In genomic region chr12:41983896-41984295, GRCh38 we compare ENCODE assay signal across 17 cellular contexts.
A peak's percentile ranks its signal among the peaks of the same experiment; 100 is the strongest.
DNase-seq lines count a peak whose midpoint lies in the region; ATAC-seq and TF ChIP-seq lines count a peak whose summit lies in the region.
"Had no signal": no experiment of that assay in that cellular context is flagged by ENCODE, and none has a peak within 500 bp of the region (broad histone marks: within the 10 kb centered on the region; RNA-seq: fewer than 3 reads in every experiment).

No MANE protein-coding gene starts in this region.

- H3K79me1 ChIP-seq in trophoblast cell (ENCODE audit: low read length): no peaks in the 10 kb centered on the region

- H2AFZ ChIP-seq in OCI-LY7 (ENCODE audit: low read length) (peak overlapping the region; percentile 62; the same call in 1 of the 2 replicates), smooth muscle cell (ENCODE audit: low read depth) (peak overlapping the region; percentile 71), trophoblast cell (ENCODE audit: insufficient read depth, low read length, poor library complexity) (no peak overlapping the region)

- no peak overlapping the region for H3K14ac ChIP-seq in trophoblast cell (ENCODE audit: low read length)

- 93% methylated on average over 1 of the region's 1 CpG for WGBS in smooth muscle cell (ENCODE audit: low lambda C conversion rate)
- no CpG with 5 or more reads among the region's 1 CpG for WGBS in trophoblast cell (ENCODE audit: extremely low coverage, insufficient coverage, insufficient read length)

- no peak overlapping the region for H3K23ac ChIP-seq in trophoblast cell (ENCODE audit: low read length)

- H3K9me3 ChIP-seq in OCI-LY7 (ENCODE audit: low read length): no peaks in the 10 kb centered on the region; the same call in 1 of the 2 replicates
- H3K9me3 ChIP-seq in smooth muscle cell (replicated peaks; ENCODE audit: low read depth): no peaks in the 10 kb centered on the region
- H3K9me3 ChIP-seq in trophoblast cell (ENCODE audit: insufficient read depth, low read depth, low read length): no peaks in the 10 kb centered on the region

- H2BK120ac ChIP-seq in trophoblast cell (ENCODE audit: insufficient read depth, low read length, poor library complexity): no peak overlapping the region

- H4K91ac ChIP-seq in trophoblast cell (ENCODE audit: low read depth, low read length): no peak overlapping the region

- TF ChIP-seq CTCF in OCI-LY7 (conservative IDR thresholded peaks at IDR 0.05; ENCODE audit: low read length): no peak
- no peak for TF ChIP-seq CTCF in smooth muscle cell (IDR thresholded peaks at IDR 0.05; ENCODE audit: borderline replicate concordance, insufficient read depth, poor library complexity, severe bottlenecking)

- no peak for ATAC-seq in HG03442 (IDR thresholded peaks at IDR 0.05; ENCODE audit: unreplicated experiment)
- ATAC-seq: gastroesophageal sphincter; naive thymus-derived CD8-positive, alpha-beta T cell had no signal

- H3K18ac ChIP-seq in trophoblast cell (ENCODE audit: low read length): no peak overlapping the region

- H3K4me3 ChIP-seq in OCI-LY7 (ENCODE audit: low read depth, low read length, poor library complexity, severe bottlenecking): no peak overlapping the region
- no peak overlapping the region for H3K4me3 ChIP-seq in smooth muscle cell
- H3K4me3 ChIP-seq in trophoblast cell (ENCODE audit: low read depth, low read length): no peak overlapping the region
- H3K4me3 ChIP-seq: BLaER1 treated with 17β-estradiol and CSF1 and Interleukin-3, amounts not matched to agents 10 nM and 100 nM; gastroesophageal sphincter; SJCRH30 had no signal

- no peak overlapping the region for H4K12ac ChIP-seq in trophoblast cell (ENCODE audit: low read depth, low read length)

- H2AK5ac ChIP-seq in trophoblast cell (ENCODE audit: low read length): no peak overlapping the region

- POLR2A ChIA-PET in OCI-LY7 (lab: Charles Lee): interaction anchor here (0.7 kb wide), 1 partner anchor 761 kb away, joined by 3 read pairs; no protein-coding TSS in a partner anchor

- H4K20me1 ChIP-seq in OCI-LY7 (ENCODE audit: insufficient read depth, low read length): no peaks in the 10 kb centered on the region
- H4K20me1 ChIP-seq in smooth muscle cell (ENCODE audit: low read depth): no peaks in the 10 kb centered on the region
- H4K20me1 ChIP-seq: BLaER1 treated with 17β-estradiol and CSF1 and Interleukin-3, amounts not matched to agents 10 nM and 100 nM had no signal

- H3K4me1 ChIP-seq in OCI-LY7 (ENCODE audit: insufficient read depth, low read length, poor library complexity, severe bottlenecking): peaks cover 14% of the 10 kb centered on the region
- H3K4me1 ChIP-seq in smooth muscle cell (ENCODE audit: low read depth): peaks cover 6% of the 10 kb centered on the region
- H3K4me1 ChIP-seq in trophoblast cell (ENCODE audit: control insufficient read depth in 1 of 2, insufficient read depth in 2 of 2, low read length in 2 of 2): no peaks in the 10 kb centered on the region
- H3K4me1 ChIP-seq: BLaER1 treated with 17β-estradiol and CSF1 and Interleukin-3, amounts not matched to agents 10 nM and 100 nM; gastroesophageal sphincter; SJCRH30 had no signal

- H3K27me3 ChIP-seq in smooth muscle cell (ENCODE audit: low read depth): no peaks in the 10 kb centered on the region
- no peaks in the 10 kb centered on the region for H3K27me3 ChIP-seq in trophoblast cell (ENCODE audit: insufficient read depth, low read length)
- H3K27me3 ChIP-seq: BLaER1 treated with 17β-estradiol and CSF1 and Interleukin-3, amounts not matched to agents 10 nM and 100 nM; gastroesophageal sphincter; SJCRH30 had no signal

- H3F3A ChIP-seq in smooth muscle cell (ENCODE audit: low read depth): no peaks in the 10 kb centered on the region

- no peaks in the 10 kb centered on the region for H3K9me2 ChIP-seq in OCI-LY7 (ENCODE audit: insufficient read depth, low read length)

- intact Hi-C loops in OCI-LY7 (cut with micrococcal nuclease; ENCODE audit: unreplicated experiment): no loop called here

- CTCF ChIA-PET in OCI-LY7 (lab: Charles Lee; ENCODE audit: unreplicated experiment): no interaction called here

- H4K8ac ChIP-seq in trophoblast cell (ENCODE audit: low read depth, low read length): no peak overlapping the region

- in situ Hi-C loops in KBM-7 (cut with MboI; ENCODE audit: low pct_unique_long_range_greater_than_20kb, low sequenced_read_pairs): no loop called here

- no peak overlapping the region for H2BK5ac ChIP-seq in trophoblast cell (ENCODE audit: low read depth, low read length, poor library complexity)

- H3K27ac ChIP-seq in OCI-LY7 (ENCODE audit: low read depth, low read length, poor library complexity, severe bottlenecking) (no peak overlapping the region), smooth muscle cell (ENCODE audit: low read depth) (no peak overlapping the region), trophoblast cell (ENCODE audit: low read depth, low read length) (no peak overlapping the region)
- H3K27ac ChIP-seq: BLaER1 treated with 17β-estradiol and CSF1 and Interleukin-3, amounts not matched to agents 10 nM and 100 nM; gastroesophageal sphincter; HL-60; SJCRH30 had no signal

- no peak overlapping the region for H3K4ac ChIP-seq in trophoblast cell (ENCODE audit: low read depth, low read length)

- no peaks in the 10 kb centered on the region for H3K36me3 ChIP-seq in OCI-LY7 (ENCODE audit: insufficient read depth, low read length)
- no peaks in the 10 kb centered on the region for H3K36me3 ChIP-seq in smooth muscle cell (ENCODE audit: low read depth)
- no peaks in the 10 kb centered on the region for H3K36me3 ChIP-seq in trophoblast cell (ENCODE audit: control insufficient read depth in 1 of 2, insufficient read depth in 2 of 2, low read length in 2 of 2)
- H3K36me3 ChIP-seq: BLaER1 treated with 17β-estradiol and CSF1 and Interleukin-3, amounts not matched to agents 10 nM and 100 nM; gastroesophageal sphincter; SJCRH30 had no signal

- H3K9ac ChIP-seq in smooth muscle cell (ENCODE audit: low read depth) (no peak overlapping the region), trophoblast cell (ENCODE audit: low read length) (no peak overlapping the region)
- H3K9ac ChIP-seq: BLaER1 treated with 17β-estradiol and CSF1 and Interleukin-3, amounts not matched to agents 10 nM and 100 nM had no signal

- H3K79me2 ChIP-seq in OCI-LY7 (ENCODE audit: insufficient read depth, low read depth, low read length) (no peaks in the 10 kb centered on the region), smooth muscle cell (ENCODE audit: low read depth) (no peaks in the 10 kb centered on the region), trophoblast cell (ENCODE audit: control insufficient read depth, insufficient read depth, low read length, poor library complexity) (no peaks in the 10 kb centered on the region)

- peak overlapping the region; percentile 4; the same call in 1 of the 2 replicates for H3K4me2 ChIP-seq in OCI-LY7 (ENCODE audit: low read length)
- no peak overlapping the region for H3K4me2 ChIP-seq in smooth muscle cell
- no peak overlapping the region for H3K4me2 ChIP-seq in trophoblast cell (ENCODE audit: low read length)
- H3K4me2 ChIP-seq: BLaER1 treated with 17β-estradiol and CSF1 and Interleukin-3, amounts not matched to agents 10 nM and 100 nM had no signal

- BruUV-seq in OCI-LY7 (replicated peaks; lab: Mats Ljungman, UMichigan): no TSS peak

- peak; percentile 64 for DNase-seq in NCI-H2029 treated with DMSO at 0.1 percent for 48 hours (lab: John Stamatoyannopoulos, UW)
- DNase-seq in NCI-H2029 (lab: John Stamatoyannopoulos, UW): no peak
- DNase-seq in NCI-H187 treated with DMSO at 0.1 percent for 48 hours (lab: John Stamatoyannopoulos, UW): peak; percentile 83
- no peak for DNase-seq in OCI-LY7 (ENCODE audit: low spot score)
- DNase-seq in smooth muscle cell (lab: John Stamatoyannopoulos, UW; ENCODE audit: unreplicated experiment): no peak
- DNase-seq in KBM-7: no peak
- DNase-seq in trophoblast cell: no peak
- DNase-seq: activated CD4-positive, alpha-beta memory T cell treated with anti-CD3 and anti-CD28 coated beads, Interleukin-2, amount 10 ng/mL, durations not matched to agents 7 days and 5 days; activated naive CD4-positive, alpha-beta T cell; HCEC 1CT; naive thymus-derived CD8-positive, alpha-beta T cell; SJCRH30; stimulated activated CD4-positive, alpha-beta T cell treated with anti-CD3 and anti-CD28 coated beads, Interleukin-4, amount 100 ng/mL, for 1 hour had no signal

- no peak overlapping the region for H2BK12ac ChIP-seq in trophoblast cell (ENCODE audit: low read length)

Comparison
In these comparisons a context has a peak if more than half of its experiments do, and no peak if none do; other contexts are left out.
1. DNase-seq: peak in NCI-H2029 treated with DMSO at 0.1 percent for 48 hours (single experiment) and NCI-H187 treated with DMSO at 0.1 percent for 48 hours (single experiment); none in NCI-H2029 (single experiment), OCI-LY7 (single experiment), smooth muscle cell (single experiment), KBM-7 (single experiment) and trophoblast cell (0 of 2).